Comparison of ENCODE assay signal across 10 cellular contexts in the genomic region with DNA sequence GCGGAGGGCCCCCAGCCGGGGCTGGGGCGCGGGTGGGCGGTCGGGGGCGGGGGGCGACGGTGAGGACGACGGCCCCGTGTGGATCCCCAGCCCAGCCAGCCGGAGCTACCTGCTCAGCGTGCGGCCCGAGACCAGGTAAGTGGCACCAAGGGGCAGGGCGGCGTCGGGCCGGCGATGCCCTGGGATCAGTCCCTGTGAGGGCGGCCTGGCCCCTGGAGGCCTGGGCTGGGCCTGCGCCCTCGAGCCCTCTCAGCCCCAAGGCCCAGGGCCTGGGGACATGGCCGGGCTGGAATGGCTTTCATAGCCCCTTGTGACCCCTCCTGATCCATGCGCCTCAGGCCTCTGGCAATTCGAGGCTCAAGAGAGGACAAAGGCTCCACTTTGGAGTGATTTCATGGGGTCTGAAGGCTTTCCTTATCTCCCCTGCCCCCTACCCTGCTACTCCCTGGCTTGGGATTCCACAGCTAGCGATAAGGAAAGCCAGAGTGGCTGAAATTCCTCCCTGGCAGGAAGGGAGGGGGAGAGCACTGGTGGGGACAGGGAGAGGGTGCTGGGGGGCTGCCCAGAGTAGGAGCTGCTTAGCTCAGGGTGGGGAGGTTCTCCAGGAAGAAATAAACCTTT. TPM values are rescaled to one million over a fixed set of nuclear protein-coding genes. Genes with fewer than 3 reads are reported as not detected.
DNase-seq lines count a peak whose midpoint lies in the region; ATAC-seq and TF ChIP-seq lines count a peak whose summit lies in the region.
"Had no signal": no experiment of that assay in that cellular context is flagged by ENCODE, and none has a peak within 500 bp of the region (broad histone marks: within the 10 kb centered on the region; RNA-seq: fewer than 3 reads in every experiment).

No MANE protein-coding gene starts in this region.

- peak; percentile 58 for ATAC-seq in activated CD4-positive, alpha-beta T cell treated with anti-CD3 and anti-CD28 coated beads for 36 hours
- ATAC-seq in foreskin keratinocyte, result peak; percentile 36
- peak; percentile 60 for ATAC-seq in upper lobe of right lung

- intact Hi-C loops in activated CD4-positive, alpha-beta T cell treated with anti-CD3 and anti-CD28 coated beads for 36 hours (cut with DNase I, micrococcal nuclease), result loop anchor here in 1 of 2 experiments (10.0 kb wide), 1 partner anchor 233 kb away; no protein-coding TSS in a partner anchor
- intact Hi-C loops in upper lobe of right lung (cut with DNase I), result no loop called here

- peak overlapping the region; percentile 51 for H3K9ac ChIP-seq in mucosa of stomach (ENCODE audit: low read length)

- POLR2A ChIA-PET in activated CD4-positive, alpha-beta T cell treated with anti-CD3 and anti-CD28 coated beads for 36 hours (lab: Charles Lee), result no interaction called here

- peaks cover 10% of the 10 kb centered on the region for H3K4me1 Mint-ChIP-seq in activated CD4-positive, alpha-beta T cell treated with anti-CD3 and anti-CD28 coated beads for 36 hours

- H3K9me3 Mint-ChIP-seq in activated CD4-positive, alpha-beta T cell treated with anti-CD3 and anti-CD28 coated beads for 36 hours (ENCODE audit: low read depth), result no peaks in the 10 kb centered on the region

- peaks cover 10% of the 10 kb centered on the region for H3K27me3 Mint-ChIP-seq in activated CD4-positive, alpha-beta T cell treated with anti-CD3 and anti-CD28 coated beads for 36 hours

- no peak overlapping the region for H3K4me3 Mint-ChIP-seq in activated CD4-positive, alpha-beta T cell treated with anti-CD3 and anti-CD28 coated beads for 36 hours

- TF ChIP-seq CTCF in foreskin keratinocyte (conservative IDR thresholded peaks at IDR 0.05), result no peak
- no peak for TF ChIP-seq CTCF in upper lobe of right lung (IDR thresholded peaks at IDR 0.05)

- no peak for DNase-seq in activated CD4-positive, alpha-beta T cell treated with anti-CD3 and anti-CD28 coated beads for 36 hours
- no peak for DNase-seq in activated CD4-positive, alpha-beta T cell treated with anti-CD3 and anti-CD28 coated beads, Interleukin-2, amount 50 U/mL, for 1 hour
- no peak for DNase-seq in foreskin keratinocyte
- DNase-seq in upper lobe of right lung, result peak; percentile 74
- no peak for DNase-seq in NCI-H82 (lab: John Stamatoyannopoulos, UW)
- no peak for DNase-seq in HPDE6-E6E7 (ENCODE audit: extremely low spot score)
- no peak for DNase-seq in activated CD4-positive, CD25-positive, alpha-beta regulatory T cell treated with anti-CD3 and anti-CD28 coated beads, Interleukin-2, amount 50 U/mL, for 72 hours
- DNase-seq: OCI-M1 had no signal

- H3K4me1 ChIP-seq in foreskin keratinocyte (no peaks in the 10 kb centered on the region), mucosa of stomach (ENCODE audit: control insufficient read depth, insufficient read depth, low read length) (peaks cover 24% of the 10 kb centered on the region), upper lobe of right lung (peaks cover 39% of the 10 kb centered on the region)

- H3K36me3 Mint-ChIP-seq in activated CD4-positive, alpha-beta T cell treated with anti-CD3 and anti-CD28 coated beads for 36 hours (ENCODE audit: low read depth), result no peaks in the 10 kb centered on the region

- H3K4me3 ChIP-seq in mucosa of stomach (ENCODE audit: low read length) (no peak overlapping the region), upper lobe of right lung (peak overlapping the region; percentile 32)

- H3K36me3 ChIP-seq in mucosa of stomach (ENCODE audit: control insufficient read depth, insufficient read depth, low read length) (no peaks in the 10 kb centered on the region), upper lobe of right lung (no peaks in the 10 kb centered on the region)

- no peak overlapping the region for H3K27ac ChIP-seq in foreskin keratinocyte
- peak overlapping the region; percentile 81 for H3K27ac ChIP-seq in upper lobe of right lung
- H3K27ac ChIP-seq: epithelial cell of prostate had no signal

- H3K9me3 ChIP-seq in mucosa of stomach (ENCODE audit: control insufficient read depth, low read length), result no peaks in the 10 kb centered on the region
- H3K9me3 ChIP-seq in upper lobe of right lung, result no peaks in the 10 kb centered on the region

- H3K27me3 ChIP-seq in foreskin keratinocyte (peaks cover 45% of the 10 kb centered on the region), mucosa of stomach (ENCODE audit: control insufficient read depth, insufficient read depth, low read length) (peaks cover 5% of the 10 kb centered on the region), upper lobe of right lung (no peaks in the 10 kb centered on the region)

- CTCF ChIA-PET in activated CD4-positive, alpha-beta T cell treated with anti-CD3 and anti-CD28 coated beads for 36 hours (lab: Charles Lee), result interaction anchor here (0.7 to 1.5 kb wide), 4 partner anchors 8 to 216 kb away, joined by 3 to 4 read pairs (median 3); no protein-coding TSS in a partner anchor

- no peak overlapping the region for H3K27ac Mint-ChIP-seq in activated CD4-positive, alpha-beta T cell treated with anti-CD3 and anti-CD28 coated beads for 36 hours

RNA-seq across cellular contexts. Expression of a gene that starts 0.4 kb away (rescaled TPM):
- under 1 TPM; 0.05 TPM for total RNA-seq in activated CD4-positive, alpha-beta T cell treated with anti-CD3 and anti-CD28 coated beads for 36 hours
- total RNA-seq in foreskin keratinocyte, result 0.11 and 0.34 TPM in 2 replicates
- polyA plus RNA-seq in foreskin keratinocyte, result 0.02 and 0.07 TPM in 2 replicates
- 21.0 TPM for total RNA-seq in upper lobe of right lung

Comparison
In these comparisons a context has a peak if more than half of its experiments do, and no peak if none do; other contexts are left out.
1. RNA of a gene that starts 0.4 kb away (total RNA-seq): 21.0 TPM in upper lobe of right lung (single experiment); 0.11 to 0.34 TPM in foreskin keratinocyte and 0.05 TPM in activated CD4-positive, alpha-beta T cell treated with anti-CD3 and anti-CD28 coated beads for 36 hours; every median in the first group is over 10 times any median in the second.
2. Peak in every context shown above with its lines, with median percentiles within 50 percentile points of each other: ATAC-seq.